ENCODE assay signal across 9 cellular contexts in the genomic region with DNA sequence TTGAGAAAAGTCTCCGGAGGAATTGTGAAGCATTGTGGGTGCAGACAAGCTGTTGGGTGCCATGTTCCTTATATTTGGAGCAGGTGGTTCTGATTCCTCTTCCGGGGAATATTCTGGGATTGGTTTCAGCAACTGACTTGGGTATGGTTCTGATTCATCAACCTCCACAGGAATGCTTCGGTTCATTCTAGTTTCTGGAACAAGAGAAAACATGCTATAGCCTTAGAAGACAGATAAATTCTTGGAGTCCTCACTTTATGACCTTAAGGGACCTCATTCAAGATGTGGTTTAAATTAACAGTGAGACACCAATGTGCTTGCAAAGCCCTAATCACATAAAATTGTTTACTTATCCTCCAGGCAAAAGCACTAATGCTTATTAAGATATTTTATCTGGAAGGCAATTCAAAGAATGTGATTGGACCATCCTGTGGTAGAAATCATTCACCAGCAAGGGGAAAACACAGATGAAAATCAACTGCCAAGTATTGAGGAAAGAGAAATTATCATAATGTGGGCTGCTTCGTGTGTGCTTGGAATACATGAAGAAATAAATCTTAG. TPM values are rescaled to one million over a fixed set of nuclear protein-coding genes. Genes with fewer than 3 reads are reported as not detected.
DNase-seq lines count a peak whose midpoint lies in the region; ATAC-seq and TF ChIP-seq lines count a peak whose summit lies in the region.
"Had no signal": no experiment of that assay in that cellular context is flagged by ENCODE, and none has a peak within 500 bp of the region (broad histone marks: within the 10 kb centered on the region; RNA-seq: fewer than 3 reads in every experiment).

No MANE protein-coding gene starts in this region.

- H3K4me3 ChIP-seq in CD4-positive, CD25-positive, alpha-beta regulatory T cell (ENCODE audit: low read depth, low read length) = no peak overlapping the region
- H3K4me3 ChIP-seq in gastrocnemius medialis = peak overlapping the region in 3 of 4 donors; percentile 3 to 35 (median 6)

- H3K4me1 ChIP-seq in CD4-positive, CD25-positive, alpha-beta regulatory T cell (ENCODE audit: control insufficient read depth, insufficient read depth, low read length, poor library complexity, severe bottlenecking) = peaks cover 14% of the 10 kb centered on the region
- H3K4me1 ChIP-seq in gastrocnemius medialis = peaks cover 48 to 56% of the 10 kb centered on the region in 2 donors

- no peaks in the 10 kb centered on the region for H3K9me3 ChIP-seq in CD4-positive, CD25-positive, alpha-beta regulatory T cell (ENCODE audit: control insufficient read depth in 2 of 2, low read length in 2 of 2)
- no peaks in the 10 kb centered on the region for H3K9me3 ChIP-seq in gastrocnemius medialis

- H3K9me3 Mint-ChIP-seq in CD4-positive, CD25-positive, alpha-beta regulatory T cell = no peaks in the 10 kb centered on the region
- H3K9me3 Mint-ChIP-seq: activated T-helper 17 cell treated with anti-CD3 and anti-CD28 coated beads, Interleukin-2, amount 50 U/mL, for 72 hours had no signal

- ATAC-seq in CD4-positive, CD25-positive, alpha-beta regulatory T cell (ENCODE audit: low read depth in 2 of 2) = no peak
- ATAC-seq in SK-N-SH treated with all-trans-retinoic acid at 6 μM for 48 hours (peak; percentile 14), gastrocnemius medialis (no peak), HG02852 (IDR thresholded peaks at IDR 0.05; ENCODE audit: unreplicated experiment) (no peak)
- ATAC-seq: activated T-helper 17 cell treated with anti-CD3 and anti-CD28 coated beads, Interleukin-2, amount 50 U/mL, for 72 hours had no signal

- H3K27me3 Mint-ChIP-seq in CD4-positive, CD25-positive, alpha-beta regulatory T cell = no peaks in the 10 kb centered on the region
- H3K27me3 Mint-ChIP-seq: activated T-helper 17 cell treated with anti-CD3 and anti-CD28 coated beads, Interleukin-2, amount 50 U/mL, for 72 hours had no signal

- in situ Hi-C loops in gastrocnemius medialis (cut with MboI; ENCODE audit: low sequenced_read_pairs in 4 of 4) = no loop called here

- no peaks in the 10 kb centered on the region for H3K27me3 ChIP-seq in CD4-positive, CD25-positive, alpha-beta regulatory T cell (ENCODE audit: control insufficient read depth, insufficient read depth, low read length)
- H3K27me3 ChIP-seq in gastrocnemius medialis = no peaks in the 10 kb centered on the region

- H3K27ac ChIP-seq in CD4-positive, CD25-positive, alpha-beta regulatory T cell (ENCODE audit: insufficient read depth, low read length, poor library complexity, severe bottlenecking) = no peak overlapping the region
- peak overlapping the region; percentile 92 to 95 (median 94) for H3K27ac ChIP-seq in gastrocnemius medialis

- H3K27ac Mint-ChIP-seq in CD4-positive, CD25-positive, alpha-beta regulatory T cell = peak overlapping the region in 2 of 3 donors; percentile 27 to 42
- H3K27ac Mint-ChIP-seq: activated T-helper 17 cell treated with anti-CD3 and anti-CD28 coated beads, Interleukin-2, amount 50 U/mL, for 72 hours had no signal

- TF ChIP-seq CTCF in gastrocnemius medialis (IDR thresholded peaks at IDR 0.05 in 4 of 5, conservative IDR thresholded peaks at IDR 0.05 in 1 of 5) = no peak

- intact Hi-C loops in gastrocnemius medialis (cut with DNase I; ENCODE audit: low total_unique reads) = loop anchor here (2.0 kb wide), 1 partner anchor 59 kb away; no protein-coding TSS in a partner anchor

- peaks cover 32 to 46% (median 38%) of the 10 kb centered on the region in 4 donors for H3K4me1 Mint-ChIP-seq in CD4-positive, CD25-positive, alpha-beta regulatory T cell

- peaks cover 39% of the 10 kb centered on the region for H3K36me3 Mint-ChIP-seq in CD4-positive, CD25-positive, alpha-beta regulatory T cell

- peaks cover 21% of the 10 kb centered on the region for H3K36me3 ChIP-seq in CD4-positive, CD25-positive, alpha-beta regulatory T cell (ENCODE audit: control insufficient read depth, insufficient read depth, low read length)
- H3K36me3 ChIP-seq in gastrocnemius medialis = no peaks in the 10 kb centered on the region

- TF ChIP-seq POLR2A in gastrocnemius medialis (IDR thresholded peaks at IDR 0.05) = no peak

- peak overlapping the region in 1 of 4 donors; percentile 38 for H3K4me3 Mint-ChIP-seq in CD4-positive, CD25-positive, alpha-beta regulatory T cell
- H3K4me3 Mint-ChIP-seq: activated T-helper 17 cell treated with anti-CD3 and anti-CD28 coated beads, Interleukin-2, amount 50 U/mL, for 72 hours had no signal

- DNase-seq in CD4-positive, CD25-positive, alpha-beta regulatory T cell = no peak
- peak; percentile 94 for DNase-seq in fibroblast of peridontal ligament (ENCODE audit: extremely low read depth)
- DNase-seq in gastrocnemius medialis = no peak
- no peak for DNase-seq in NCI-H1694 (lab: John Stamatoyannopoulos, UW)
- DNase-seq in A172 (ENCODE audit: low spot score) = no peak
- DNase-seq in 8988T = no peak

TF ChIP-seq in SK-N-SH treated with all-trans-retinoic acid at 6 μM for 48 hours, 23 proteins besides CTCF, POLR2A, EP300 and RAD21:
- TF ChIP-seq, protein P1, sequence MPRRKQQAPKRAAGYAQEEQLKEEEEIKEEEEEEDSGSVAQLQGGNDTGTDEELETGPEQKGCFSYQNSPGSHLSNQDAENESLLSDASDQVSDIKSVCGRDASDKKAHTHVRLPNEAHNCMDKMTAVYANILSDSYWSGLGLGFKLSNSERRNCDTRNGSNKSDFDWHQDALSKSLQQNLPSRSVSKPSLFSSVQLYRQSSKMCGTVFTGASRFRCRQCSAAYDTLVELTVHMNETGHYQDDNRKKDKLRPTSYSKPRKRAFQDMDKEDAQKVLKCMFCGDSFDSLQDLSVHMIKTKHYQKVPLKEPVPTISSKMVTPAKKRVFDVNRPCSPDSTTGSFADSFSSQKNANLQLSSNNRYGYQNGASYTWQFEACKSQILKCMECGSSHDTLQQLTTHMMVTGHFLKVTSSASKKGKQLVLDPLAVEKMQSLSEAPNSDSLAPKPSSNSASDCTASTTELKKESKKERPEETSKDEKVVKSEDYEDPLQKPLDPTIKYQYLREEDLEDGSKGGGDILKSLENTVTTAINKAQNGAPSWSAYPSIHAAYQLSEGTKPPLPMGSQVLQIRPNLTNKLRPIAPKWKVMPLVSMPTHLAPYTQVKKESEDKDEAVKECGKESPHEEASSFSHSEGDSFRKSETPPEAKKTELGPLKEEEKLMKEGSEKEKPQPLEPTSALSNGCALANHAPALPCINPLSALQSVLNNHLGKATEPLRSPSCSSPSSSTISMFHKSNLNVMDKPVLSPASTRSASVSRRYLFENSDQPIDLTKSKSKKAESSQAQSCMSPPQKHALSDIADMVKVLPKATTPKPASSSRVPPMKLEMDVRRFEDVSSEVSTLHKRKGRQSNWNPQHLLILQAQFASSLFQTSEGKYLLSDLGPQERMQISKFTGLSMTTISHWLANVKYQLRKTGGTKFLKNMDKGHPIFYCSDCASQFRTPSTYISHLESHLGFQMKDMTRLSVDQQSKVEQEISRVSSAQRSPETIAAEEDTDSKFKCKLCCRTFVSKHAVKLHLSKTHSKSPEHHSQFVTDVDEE (CRISPR knock-in tag; IDR thresholded peaks at IDR 0.05) = 0 out of 2 replicates have a peak, but pooled peaks have one; percentile 32
- TF ChIP-seq TCF4 (CRISPR knock-in tag; IDR thresholded peaks at IDR 0.05; ENCODE audit: borderline replicate concordance) (peak; percentile 70), SNAI2 (CRISPR knock-in tag; IDR thresholded peaks at IDR 0.05) (no peak), OSR1 (CRISPR knock-in tag; IDR thresholded peaks at IDR 0.05) (no peak)

RNA-seq across cellular contexts. Expression of a gene that starts 13.7 kb away (rescaled TPM):
- total RNA-seq in CD4-positive, CD25-positive, alpha-beta regulatory T cell = 28.7 TPM
- polyA plus RNA-seq in CD4-positive, CD25-positive, alpha-beta regulatory T cell = 10 to 100 TPM; 20.7 to 30.1 (median 25.2) TPM
- 10 to 100 TPM; 11.0 to 31.1 (median 17.3) TPM for total RNA-seq in gastrocnemius medialis
- total RNA-seq in A172 (2014; rRNA removed; shearing (Covaris generic)) = 10.4 and 12.2 TPM in 2 replicates
